ENCODE assay signal across 7 cellular contexts in the genomic region with DNA sequence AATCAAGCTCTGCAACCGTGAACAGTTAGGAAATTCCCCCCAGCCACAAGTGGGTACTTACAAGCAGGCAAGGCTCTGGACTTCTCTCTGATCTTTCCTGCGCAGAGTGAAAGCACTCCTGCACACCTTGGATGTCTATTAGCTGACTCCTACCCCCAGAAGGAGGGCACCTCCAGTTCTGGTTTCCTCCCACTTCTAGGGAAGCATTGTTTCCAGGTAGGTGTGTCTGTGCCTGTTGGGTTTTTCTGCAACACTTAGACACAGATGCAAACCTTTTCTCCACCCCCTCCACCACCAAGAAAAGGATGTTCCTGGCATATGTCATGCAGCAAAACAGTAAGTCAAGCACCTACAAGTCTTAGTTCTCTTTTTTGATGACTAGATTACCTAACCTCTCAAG. TPM values are rescaled to one million over a fixed set of nuclear protein-coding genes. Genes with fewer than 3 reads are reported as not detected.
DNase-seq lines count a peak whose midpoint lies in the region; ATAC-seq and TF ChIP-seq lines count a peak whose summit lies in the region.

A gene with protein sequence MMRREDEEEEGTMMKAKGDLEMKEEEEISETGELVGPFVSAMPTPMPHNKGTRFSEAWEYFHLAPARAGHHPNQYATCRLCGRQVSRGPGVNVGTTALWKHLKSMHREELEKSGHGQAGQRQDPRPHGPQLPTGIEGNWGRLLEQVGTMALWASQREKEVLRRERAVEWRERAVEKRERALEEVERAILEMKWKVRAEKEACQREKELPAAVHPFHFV (minus strand): TSS at position 108 of the 400 bp plus-strand sequence. CDS start 1,145 bp downstream, outside the sequence.

- H3K9me3 ChIP-seq in trophoblast cell (ENCODE audit: insufficient read depth, low read depth, low read length) (peaks cover 2% of the 10 kb centered on the region), aorta (ENCODE audit: control insufficient read depth, low read length) (no peaks in the 10 kb centered on the region)

- DNase-seq in activated CD8-positive, alpha-beta T cell treated with anti-CD3 and anti-CD28 coated beads for 36 hours: peak; percentile 59
- no peak for DNase-seq in trophoblast cell
- DNase-seq in HuH-7 (ENCODE audit: low spot score): no peak
- no peak for DNase-seq in NCI-H128 (lab: John Stamatoyannopoulos, UW; ENCODE audit: unreplicated experiment)
- no peak for DNase-seq in aorta

- H3K4ac ChIP-seq in trophoblast cell (ENCODE audit: low read depth, low read length): no peak within 1 kb of the TSS

- peaks cover 14 to 25% of the 10 kb centered on the region in 2 experiments for H3K4me1 ChIP-seq in trophoblast cell (ENCODE audit: control insufficient read depth in 1 of 2, insufficient read depth in 2 of 2, low read length in 2 of 2)
- no peaks in the 10 kb centered on the region for H3K4me1 ChIP-seq in aorta (ENCODE audit: control insufficient read depth in 1 of 2, insufficient read depth in 2 of 2, low read length in 2 of 2)

- H3K14ac ChIP-seq in trophoblast cell (ENCODE audit: low read length): no peak within 1 kb of the TSS

- peak within 1 kb of the TSS; percentile 25 for H2BK120ac ChIP-seq in trophoblast cell (ENCODE audit: insufficient read depth, low read length, poor library complexity)

- H3K23ac ChIP-seq in trophoblast cell (ENCODE audit: low read length): no peak within 1 kb of the TSS

- POLR2A ChIA-PET in activated CD8-positive, alpha-beta T cell treated with anti-CD3 and anti-CD28 coated beads for 36 hours (lab: Charles Lee): interaction anchor here (0.8 to 3.5 kb wide), 12 partner anchors 9 to 52 kb away, joined by 3 to 32 read pairs (median 12); no protein-coding TSS in a partner anchor

- no peak within 1 kb of the TSS for H2AFZ ChIP-seq in trophoblast cell (ENCODE audit: insufficient read depth, low read length, poor library complexity)

- WGBS in trophoblast cell (ENCODE audit: extremely low coverage, insufficient coverage, insufficient read length): no CpG with 5 or more reads among the region's 2 CpGs
- WGBS in aorta, 2 donors: 89 to 90% methylated on average over 2 of the region's 2 CpGs

- peaks cover 1% of the 10 kb centered on the region for H3K79me2 ChIP-seq in trophoblast cell (ENCODE audit: control insufficient read depth, insufficient read depth, low read length, poor library complexity)

- no peaks in the 10 kb centered on the region for H3K9me3 Mint-ChIP-seq in activated CD8-positive, alpha-beta T cell treated with anti-CD3 and anti-CD28 coated beads for 36 hours

- TF ChIP-seq CTCF in activated CD8-positive, alpha-beta T cell treated with anti-CD3 and anti-CD28 coated beads for 36 hours (IDR thresholded peaks at IDR 0.05): no peak

- CTCF ChIA-PET in activated CD8-positive, alpha-beta T cell treated with anti-CD3 and anti-CD28 coated beads for 36 hours (lab: Charles Lee): interaction anchor here (0.9 to 3.3 kb wide), 9 partner anchors 9 to 96 kb away, joined by 3 to 30 read pairs (median 6); no protein-coding TSS in a partner anchor

- peak within 1 kb of the TSS; percentile 97 for H3K27ac Mint-ChIP-seq in activated CD8-positive, alpha-beta T cell treated with anti-CD3 and anti-CD28 coated beads for 36 hours

- intact Hi-C loops in activated CD8-positive, alpha-beta T cell treated with anti-CD3 and anti-CD28 coated beads for 36 hours (cut with micrococcal nuclease): loop anchor here (5.0 kb wide), 1 partner anchor 48 kb away; no protein-coding TSS in a partner anchor
- intact Hi-C loops in aorta (cut with DNase I): no loop called here

- H3K18ac ChIP-seq in trophoblast cell (ENCODE audit: low read length): peak within 1 kb of the TSS; percentile 41

- no peak within 1 kb of the TSS for H4K12ac ChIP-seq in trophoblast cell (ENCODE audit: low read depth, low read length)

- peaks cover 11% of the 10 kb centered on the region for H3K79me1 ChIP-seq in trophoblast cell (ENCODE audit: low read length)

- H3K36me3 Mint-ChIP-seq in activated CD8-positive, alpha-beta T cell treated with anti-CD3 and anti-CD28 coated beads for 36 hours (ENCODE audit: low read depth): peaks cover 77% of the 10 kb centered on the region

- H3K4me3 Mint-ChIP-seq in activated CD8-positive, alpha-beta T cell treated with anti-CD3 and anti-CD28 coated beads for 36 hours: peak within 1 kb of the TSS; percentile 97

- H3K36me3 ChIP-seq in trophoblast cell (ENCODE audit: control insufficient read depth in 1 of 2, insufficient read depth in 2 of 2, low read length in 2 of 2): no peaks in the 10 kb centered on the region
- no peaks in the 10 kb centered on the region for H3K36me3 ChIP-seq in aorta (ENCODE audit: control insufficient read depth in 1 of 2, insufficient read depth in 2 of 2, low read length in 1 of 2)

- no peaks in the 10 kb centered on the region for H3K27me3 Mint-ChIP-seq in activated CD8-positive, alpha-beta T cell treated with anti-CD3 and anti-CD28 coated beads for 36 hours

- peak within 1 kb of the TSS; percentile 38 for H3K4me2 ChIP-seq in trophoblast cell (ENCODE audit: low read length)

- H2BK12ac ChIP-seq in trophoblast cell (ENCODE audit: low read length): peak within 1 kb of the TSS; percentile 69

- H3K27me3 ChIP-seq in trophoblast cell (ENCODE audit: insufficient read depth, low read length) (no peaks in the 10 kb centered on the region), aorta (ENCODE audit: control insufficient read depth in 1 of 2, insufficient read depth in 2 of 2, low read length in 1 of 2) (no peaks in the 10 kb centered on the region)

- ATAC-seq in GM18909 (IDR thresholded peaks at IDR 0.05; ENCODE audit: poor library complexity, unreplicated experiment) (peak; percentile 49), HG02623 (IDR thresholded peaks at IDR 0.05; ENCODE audit: unreplicated experiment) (peak; percentile 42), aorta (ENCODE audit: low FRiP score) (no peak)
- ATAC-seq in activated CD8-positive, alpha-beta T cell treated with anti-CD3 and anti-CD28 coated beads for 36 hours: peak; percentile 70

- peak within 1 kb of the TSS; percentile 28 for H3K27ac ChIP-seq in trophoblast cell (ENCODE audit: low read depth, low read length)
- H3K27ac ChIP-seq in aorta (ENCODE audit: low read depth in 1 of 2, low read length in 2 of 2): no peak within 1 kb of the TSS

- H2AK5ac ChIP-seq in trophoblast cell (ENCODE audit: low read length): no peak within 1 kb of the TSS

- peaks cover 61% of the 10 kb centered on the region for H3K4me1 Mint-ChIP-seq in activated CD8-positive, alpha-beta T cell treated with anti-CD3 and anti-CD28 coated beads for 36 hours (ENCODE audit: low read depth)

- no peak within 1 kb of the TSS for H3K4me3 ChIP-seq in trophoblast cell (ENCODE audit: low read depth, low read length)
- H3K4me3 ChIP-seq in aorta (ENCODE audit: low read length in 2 of 2): no peak within 1 kb of the TSS

- peak within 1 kb of the TSS; percentile 35 for H4K8ac ChIP-seq in trophoblast cell (ENCODE audit: low read depth, low read length)

- peak within 1 kb of the TSS; percentile 56 for H4K91ac ChIP-seq in trophoblast cell (ENCODE audit: low read depth, low read length)

- H2BK5ac ChIP-seq in trophoblast cell (ENCODE audit: low read depth, low read length, poor library complexity): peak within 1 kb of the TSS; percentile 79

- H3K9ac ChIP-seq in trophoblast cell (ENCODE audit: low read length): no peak within 1 kb of the TSS

RNA-seq across cellular contexts. Expression of the gene that starts here (rescaled TPM):
- 100 to 1,000 TPM; 226 to 235 TPM for total RNA-seq in activated CD8-positive, alpha-beta T cell treated with anti-CD3 and anti-CD28 coated beads for 36 hours
- polyA plus RNA-seq in trophoblast cell (2013): 7.3 and 7.8 TPM in 2 replicates
- not detected for total RNA-seq in aorta
- not detected for polyA plus RNA-seq in aorta

Comparison
In these comparisons a context has a peak if more than half of its experiments do, and no peak if none do; other contexts are left out.
1. RNA of the gene that starts here (total RNA-seq): 226 to 235 TPM in activated CD8-positive, alpha-beta T cell treated with anti-CD3 and anti-CD28 coated beads for 36 hours; not detected in aorta; every median in the first group is over 100 times any median in the second.